Comparison of ENCODE assay signal across 1 cellular context in the genomic region with DNA sequence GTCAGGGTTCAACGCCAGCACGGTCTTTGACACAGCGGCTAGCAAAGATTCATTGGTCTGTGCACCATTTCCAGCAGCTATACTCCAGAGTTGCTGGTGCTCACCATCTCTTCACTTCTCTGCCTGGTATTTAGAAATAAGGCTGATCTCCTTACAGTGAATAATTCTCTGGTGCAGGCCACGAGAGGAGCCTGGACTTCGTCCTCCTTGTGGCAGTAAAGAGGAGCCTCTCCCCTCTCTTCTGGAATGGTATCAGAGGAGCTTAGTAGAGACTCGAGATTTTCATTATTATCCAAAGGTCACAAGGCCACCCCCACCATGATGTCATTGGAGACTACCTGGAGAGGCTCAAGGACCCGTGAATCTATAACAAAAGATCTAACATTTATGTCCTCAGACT.
TF ChIP-seq lines count a peak whose summit lies in the region.

No MANE protein-coding gene starts in this region.

TF ChIP-seq in H1, 55 proteins besides CTCF, POLR2A, EP300 and RAD21:
- TF ChIP-seq, protein P1, sequence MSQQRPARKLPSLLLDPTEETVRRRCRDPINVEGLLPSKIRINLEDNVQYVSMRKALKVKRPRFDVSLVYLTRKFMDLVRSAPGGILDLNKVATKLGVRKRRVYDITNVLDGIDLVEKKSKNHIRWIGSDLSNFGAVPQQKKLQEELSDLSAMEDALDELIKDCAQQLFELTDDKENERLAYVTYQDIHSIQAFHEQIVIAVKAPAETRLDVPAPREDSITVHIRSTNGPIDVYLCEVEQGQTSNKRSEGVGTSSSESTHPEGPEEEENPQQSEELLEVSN (IDR thresholded peaks at IDR 0.05), result no peak
- TF ChIP-seq SIX5 (IDR thresholded peaks at IDR 0.05; ENCODE audit: low read depth, low read length) (no peak), SIN3A (conservative IDR thresholded peaks at IDR 0.05 in 1 of 2, IDR thresholded peaks at IDR 0.05 in 1 of 2; ENCODE audit: low read depth in 1 of 2, low read length in 2 of 2) (no peak), HDAC6 (IDR thresholded peaks at IDR 0.05; ENCODE audit: low read depth, low read length) (no peak), SIRT6 (IDR thresholded peaks at IDR 0.05; ENCODE audit: low read length) (no peak), BRCA1 (IDR thresholded peaks at IDR 0.05; ENCODE audit: low read depth, low read length) (no peak), TAF7 (optimal IDR thresholded peaks at IDR 0.05; ENCODE audit: borderline replicate concordance, low read depth, low read length) (no peak), CBX8 (IDR thresholded peaks at IDR 0.05; ENCODE audit: borderline replicate concordance, low read depth, low read length) (no peak), ZNF274 (IDR thresholded peaks at IDR 0.05; ENCODE audit: borderline replicate concordance, extremely low read depth, low read length) (no peak), CHD1 (IDR thresholded peaks at IDR 0.05; ENCODE audit: low read depth, low read length) (no peak), POU5F1 (IDR thresholded peaks at IDR 0.05; ENCODE audit: low read depth, low read length) (no peak), TCF12 (IDR thresholded peaks at IDR 0.05; ENCODE audit: low read depth, low read length) (no peak), KDM5A (IDR thresholded peaks at IDR 0.05; ENCODE audit: low read length) (no peak), CHD2 (IDR thresholded peaks at IDR 0.05; ENCODE audit: low read length) (no peak)
- TF ChIP-seq, protein P2, sequence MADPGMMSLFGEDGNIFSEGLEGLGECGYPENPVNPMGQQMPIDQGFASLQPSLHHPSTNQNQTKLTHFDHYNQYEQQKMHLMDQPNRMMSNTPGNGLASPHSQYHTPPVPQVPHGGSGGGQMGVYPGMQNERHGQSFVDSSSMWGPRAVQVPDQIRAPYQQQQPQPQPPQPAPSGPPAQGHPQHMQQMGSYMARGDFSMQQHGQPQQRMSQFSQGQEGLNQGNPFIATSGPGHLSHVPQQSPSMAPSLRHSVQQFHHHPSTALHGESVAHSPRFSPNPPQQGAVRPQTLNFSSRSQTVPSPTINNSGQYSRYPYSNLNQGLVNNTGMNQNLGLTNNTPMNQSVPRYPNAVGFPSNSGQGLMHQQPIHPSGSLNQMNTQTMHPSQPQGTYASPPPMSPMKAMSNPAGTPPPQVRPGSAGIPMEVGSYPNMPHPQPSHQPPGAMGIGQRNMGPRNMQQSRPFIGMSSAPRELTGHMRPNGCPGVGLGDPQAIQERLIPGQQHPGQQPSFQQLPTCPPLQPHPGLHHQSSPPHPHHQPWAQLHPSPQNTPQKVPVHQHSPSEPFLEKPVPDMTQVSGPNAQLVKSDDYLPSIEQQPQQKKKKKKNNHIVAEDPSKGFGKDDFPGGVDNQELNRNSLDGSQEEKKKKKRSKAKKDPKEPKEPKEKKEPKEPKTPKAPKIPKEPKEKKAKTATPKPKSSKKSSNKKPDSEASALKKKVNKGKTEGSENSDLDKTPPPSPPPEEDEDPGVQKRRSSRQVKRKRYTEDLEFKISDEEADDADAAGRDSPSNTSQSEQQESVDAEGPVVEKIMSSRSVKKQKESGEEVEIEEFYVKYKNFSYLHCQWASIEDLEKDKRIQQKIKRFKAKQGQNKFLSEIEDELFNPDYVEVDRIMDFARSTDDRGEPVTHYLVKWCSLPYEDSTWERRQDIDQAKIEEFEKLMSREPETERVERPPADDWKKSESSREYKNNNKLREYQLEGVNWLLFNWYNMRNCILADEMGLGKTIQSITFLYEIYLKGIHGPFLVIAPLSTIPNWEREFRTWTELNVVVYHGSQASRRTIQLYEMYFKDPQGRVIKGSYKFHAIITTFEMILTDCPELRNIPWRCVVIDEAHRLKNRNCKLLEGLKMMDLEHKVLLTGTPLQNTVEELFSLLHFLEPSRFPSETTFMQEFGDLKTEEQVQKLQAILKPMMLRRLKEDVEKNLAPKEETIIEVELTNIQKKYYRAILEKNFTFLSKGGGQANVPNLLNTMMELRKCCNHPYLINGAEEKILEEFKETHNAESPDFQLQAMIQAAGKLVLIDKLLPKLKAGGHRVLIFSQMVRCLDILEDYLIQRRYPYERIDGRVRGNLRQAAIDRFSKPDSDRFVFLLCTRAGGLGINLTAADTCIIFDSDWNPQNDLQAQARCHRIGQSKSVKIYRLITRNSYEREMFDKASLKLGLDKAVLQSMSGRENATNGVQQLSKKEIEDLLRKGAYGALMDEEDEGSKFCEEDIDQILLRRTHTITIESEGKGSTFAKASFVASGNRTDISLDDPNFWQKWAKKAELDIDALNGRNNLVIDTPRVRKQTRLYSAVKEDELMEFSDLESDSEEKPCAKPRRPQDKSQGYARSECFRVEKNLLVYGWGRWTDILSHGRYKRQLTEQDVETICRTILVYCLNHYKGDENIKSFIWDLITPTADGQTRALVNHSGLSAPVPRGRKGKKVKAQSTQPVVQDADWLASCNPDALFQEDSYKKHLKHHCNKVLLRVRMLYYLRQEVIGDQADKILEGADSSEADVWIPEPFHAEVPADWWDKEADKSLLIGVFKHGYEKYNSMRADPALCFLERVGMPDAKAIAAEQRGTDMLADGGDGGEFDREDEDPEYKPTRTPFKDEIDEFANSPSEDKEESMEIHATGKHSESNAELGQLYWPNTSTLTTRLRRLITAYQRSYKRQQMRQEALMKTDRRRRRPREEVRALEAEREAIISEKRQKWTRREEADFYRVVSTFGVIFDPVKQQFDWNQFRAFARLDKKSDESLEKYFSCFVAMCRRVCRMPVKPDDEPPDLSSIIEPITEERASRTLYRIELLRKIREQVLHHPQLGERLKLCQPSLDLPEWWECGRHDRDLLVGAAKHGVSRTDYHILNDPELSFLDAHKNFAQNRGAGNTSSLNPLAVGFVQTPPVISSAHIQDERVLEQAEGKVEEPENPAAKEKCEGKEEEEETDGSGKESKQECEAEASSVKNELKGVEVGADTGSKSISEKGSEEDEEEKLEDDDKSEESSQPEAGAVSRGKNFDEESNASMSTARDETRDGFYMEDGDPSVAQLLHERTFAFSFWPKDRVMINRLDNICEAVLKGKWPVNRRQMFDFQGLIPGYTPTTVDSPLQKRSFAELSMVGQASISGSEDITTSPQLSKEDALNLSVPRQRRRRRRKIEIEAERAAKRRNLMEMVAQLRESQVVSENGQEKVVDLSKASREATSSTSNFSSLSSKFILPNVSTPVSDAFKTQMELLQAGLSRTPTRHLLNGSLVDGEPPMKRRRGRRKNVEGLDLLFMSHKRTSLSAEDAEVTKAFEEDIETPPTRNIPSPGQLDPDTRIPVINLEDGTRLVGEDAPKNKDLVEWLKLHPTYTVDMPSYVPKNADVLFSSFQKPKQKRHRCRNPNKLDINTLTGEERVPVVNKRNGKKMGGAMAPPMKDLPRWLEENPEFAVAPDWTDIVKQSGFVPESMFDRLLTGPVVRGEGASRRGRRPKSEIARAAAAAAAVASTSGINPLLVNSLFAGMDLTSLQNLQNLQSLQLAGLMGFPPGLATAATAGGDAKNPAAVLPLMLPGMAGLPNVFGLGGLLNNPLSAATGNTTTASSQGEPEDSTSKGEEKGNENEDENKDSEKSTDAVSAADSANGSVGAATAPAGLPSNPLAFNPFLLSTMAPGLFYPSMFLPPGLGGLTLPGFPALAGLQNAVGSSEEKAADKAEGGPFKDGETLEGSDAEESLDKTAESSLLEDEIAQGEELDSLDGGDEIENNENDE (IDR thresholded peaks at IDR 0.05; ENCODE audit: insufficient replicate concordance, low read length), result no peak
